22 cellular contexts compared by ENCODE assay signal in genomic region chr18:59605633-59606192, GRCh38.
DNase-seq lines count a peak whose midpoint lies in the region; ATAC-seq and TF ChIP-seq lines count a peak whose summit lies in the region.
"Had no signal": no experiment of that assay in that cellular context is flagged by ENCODE, and none has a peak within 500 bp of the region (broad histone marks: within the 10 kb centered on the region; RNA-seq: fewer than 3 reads in every experiment).

No MANE protein-coding gene starts in this region.

- H3K4me1 Mint-ChIP-seq in nephron progenitor cell: peaks cover 13% of the 10 kb centered on the region
- H3K4me1 Mint-ChIP-seq: activated CD4-positive, alpha-beta memory T cell treated with anti-CD3 and anti-CD28 coated beads, Interleukin-2, amount 10 ng/mL, durations not matched to agents 7 days and 5 days; CD4-positive, alpha-beta memory T cell; naive B cell had no signal

- no peak overlapping the region for H3K4me3 Mint-ChIP-seq in nephron progenitor cell
- H3K4me3 Mint-ChIP-seq: activated CD4-positive, alpha-beta memory T cell treated with anti-CD3 and anti-CD28 coated beads, Interleukin-2, amount 10 ng/mL, durations not matched to agents 7 days and 5 days; activated T-cell treated with anti-CD3 and anti-CD28 coated beads, Interleukin-2, amount 50 U/mL, for 24 hours; CD4-positive, alpha-beta memory T cell; naive B cell; T-helper 1 cell treated with Interleukin-12 subunit alpha and Interleukin-12 subunit beta and Interleukin-4 antibody, amounts not matched to agents 30 μg/mL and 1 μg/mL, for 36 hours had no signal

- no peak for TF ChIP-seq EP300 in tibial nerve (IDR thresholded peaks at IDR 0.05)

- peak; percentile 41 for ATAC-seq in left ventricle myocardium superior
- no peak for ATAC-seq in right cardiac atrium
- ATAC-seq: K562; stimulated activated naive CD8-positive, alpha-beta T cell treated with anti-CD3 and anti-CD28 coated beads, Interleukin-15, Interleukin-2, amounts not matched to agents 100 U/mL and 50 U/mL, for 24 hours had no signal

- H3K4me3 ChIP-seq in right cardiac atrium (ENCODE audit: low read length) (no peak overlapping the region), choroid plexus epithelial cell (ENCODE audit: low read depth, low read length) (no peak overlapping the region), vagina (no peak overlapping the region), ascending aorta (no peak overlapping the region), tibial nerve (no peak overlapping the region)
- H3K4me3 ChIP-seq: K562, upper lobe of left lung had no signal

- H3K27me3 ChIP-seq in right cardiac atrium (ENCODE audit: control insufficient read depth, insufficient read depth) (no peaks in the 10 kb centered on the region), vagina (no peaks in the 10 kb centered on the region), ascending aorta (no peaks in the 10 kb centered on the region), tibial nerve (no peaks in the 10 kb centered on the region)
- H3K27me3 ChIP-seq: upper lobe of left lung had no signal

- no peak for DNase-seq in left ventricle myocardium superior
- no peak for DNase-seq in right cardiac atrium
- peak; percentile 80 for DNase-seq in choroid plexus epithelial cell (ENCODE audit: low read depth)
- no peak for DNase-seq in nephron progenitor cell
- no peak for DNase-seq in vagina (ENCODE audit: extremely low spot score in 2 of 2)
- DNase-seq in ascending aorta (ENCODE audit: low spot score in 2 of 2): no peak
- no peak for DNase-seq in tibial nerve (ENCODE audit: low spot score in 2 of 2)
- no peak for DNase-seq in GM13977 (ENCODE audit: low spot score)
- DNase-seq: activated CD4-positive, alpha-beta memory T cell treated with anti-CD3 and anti-CD28 coated beads, Interleukin-2, amount 10 ng/mL, durations not matched to agents 7 days and 5 days; activated naive CD4-positive, alpha-beta T cell treated with anti-CD3 and anti-CD28 coated beads, Interleukin-2, amount 50 U/mL, for 16 hours; activated T-cell treated with anti-CD3 and anti-CD28 coated beads, Interleukin-2, amount 50 U/mL, for 24 hours; CD4-positive, alpha-beta memory T cell; head of caudate nucleus; MV-4-11; naive B cell; NCI-H1930; NCI-H510A treated with DMSO at 0.1 percent for 48 hours; SIG-M5; stimulated activated naive CD8-positive, alpha-beta T cell treated with anti-CD3 and anti-CD28 coated beads, Interleukin-15, Interleukin-2, amounts not matched to agents 100 U/mL and 50 U/mL, for 24 hours; upper lobe of left lung had no signal

- peaks cover 12% of the 10 kb centered on the region for H3K27me3 Mint-ChIP-seq in nephron progenitor cell (ENCODE audit: low read depth, poor library complexity)
- H3K27me3 Mint-ChIP-seq: activated CD4-positive, alpha-beta memory T cell treated with anti-CD3 and anti-CD28 coated beads, Interleukin-2, amount 10 ng/mL, durations not matched to agents 7 days and 5 days; activated T-cell treated with anti-CD3 and anti-CD28 coated beads, Interleukin-2, amount 50 U/mL, for 24 hours; CD4-positive, alpha-beta memory T cell had no signal

- H3K36me3 Mint-ChIP-seq in nephron progenitor cell (ENCODE audit: low read depth): peaks cover 10% of the 10 kb centered on the region
- H3K36me3 Mint-ChIP-seq: CD4-positive, alpha-beta memory T cell; naive B cell had no signal

- H3K9me3 ChIP-seq in right cardiac atrium (ENCODE audit: control insufficient read depth, low read length) (no peaks in the 10 kb centered on the region), vagina (no peaks in the 10 kb centered on the region), ascending aorta (no peaks in the 10 kb centered on the region), tibial nerve (no peaks in the 10 kb centered on the region)
- H3K9me3 ChIP-seq: upper lobe of left lung had no signal

- H3K4me1 ChIP-seq in right cardiac atrium (ENCODE audit: control insufficient read depth, insufficient read depth, low read length): peaks cover 5% of the 10 kb centered on the region
- H3K4me1 ChIP-seq in vagina: peaks cover 29% of the 10 kb centered on the region
- no peaks in the 10 kb centered on the region for H3K4me1 ChIP-seq in ascending aorta
- no peaks in the 10 kb centered on the region for H3K4me1 ChIP-seq in tibial nerve
- H3K4me1 ChIP-seq: upper lobe of left lung had no signal

- WGBS in right cardiac atrium: 81% methylated on average over 13 of the region's 13 CpGs
- 66 to 76% methylated on average over 13 of the region's 13 CpGs for WGBS in tibial nerve, 2 donors

- intact Hi-C loops in left ventricle myocardium superior (cut with micrococcal nuclease) (no loop called here), right cardiac atrium (cut with DNase I) (no loop called here), vagina (cut with DNase I) (no loop called here), ascending aorta (cut with DNase I) (no loop called here)

- TF ChIP-seq CTCF in choroid plexus epithelial cell (conservative IDR thresholded peaks at IDR 0.05; ENCODE audit: low read depth, low read length) (no peak), nephron progenitor cell (IDR thresholded peaks at IDR 0.05) (no peak), vagina (IDR thresholded peaks at IDR 0.05) (no peak), ascending aorta (IDR thresholded peaks at IDR 0.05) (no peak), tibial nerve (IDR thresholded peaks at IDR 0.05) (no peak), GM13977 (IDR thresholded peaks at IDR 0.05; ENCODE audit: extremely low read depth, insufficient read depth, missing control alignments) (no peak)

- in situ Hi-C loops in GM13977 (cut with MboI; ENCODE audit: low pct_unique_long_range_greater_than_20kb, low sequenced_read_pairs, unreplicated experiment): no loop called here

- no peaks in the 10 kb centered on the region for H3K36me3 ChIP-seq in vagina
- no peaks in the 10 kb centered on the region for H3K36me3 ChIP-seq in ascending aorta
- no peaks in the 10 kb centered on the region for H3K36me3 ChIP-seq in tibial nerve
- H3K36me3 ChIP-seq: upper lobe of left lung had no signal

- no peak for TF ChIP-seq POLR2A in vagina (IDR thresholded peaks at IDR 0.05)
- no peak for TF ChIP-seq POLR2A in tibial nerve (IDR thresholded peaks at IDR 0.05)

- H3K9me3 Mint-ChIP-seq in nephron progenitor cell: peaks cover 25% of the 10 kb centered on the region
- H3K9me3 Mint-ChIP-seq: activated CD4-positive, alpha-beta memory T cell treated with anti-CD3 and anti-CD28 coated beads, Interleukin-2, amount 10 ng/mL, durations not matched to agents 7 days and 5 days; activated T-cell treated with anti-CD3 and anti-CD28 coated beads, Interleukin-2, amount 50 U/mL, for 24 hours; T-helper 1 cell treated with Interleukin-12 subunit alpha and Interleukin-12 subunit beta and Interleukin-4 antibody, amounts not matched to agents 30 μg/mL and 1 μg/mL, for 36 hours had no signal

- H3K27ac ChIP-seq in right cardiac atrium (ENCODE audit: low read length): no peak overlapping the region
- H3K27ac ChIP-seq in vagina: peak overlapping the region; percentile 36
- no peak overlapping the region for H3K27ac ChIP-seq in ascending aorta
- H3K27ac ChIP-seq in tibial nerve: no peak overlapping the region
- H3K27ac ChIP-seq: upper lobe of left lung had no signal

- H3K27ac Mint-ChIP-seq in nephron progenitor cell: peak overlapping the region; percentile 31
- H3K27ac Mint-ChIP-seq: activated CD4-positive, alpha-beta memory T cell treated with anti-CD3 and anti-CD28 coated beads, Interleukin-2, amount 10 ng/mL, durations not matched to agents 7 days and 5 days; activated T-cell treated with anti-CD3 and anti-CD28 coated beads, Interleukin-2, amount 50 U/mL, for 24 hours; CD4-positive, alpha-beta memory T cell; naive B cell; T-helper 1 cell treated with Interleukin-12 subunit alpha and Interleukin-12 subunit beta and Interleukin-4 antibody, amounts not matched to agents 30 μg/mL and 1 μg/mL, for 36 hours had no signal
